16 cellular contexts compared by ENCODE assay signal in the genomic region with DNA sequence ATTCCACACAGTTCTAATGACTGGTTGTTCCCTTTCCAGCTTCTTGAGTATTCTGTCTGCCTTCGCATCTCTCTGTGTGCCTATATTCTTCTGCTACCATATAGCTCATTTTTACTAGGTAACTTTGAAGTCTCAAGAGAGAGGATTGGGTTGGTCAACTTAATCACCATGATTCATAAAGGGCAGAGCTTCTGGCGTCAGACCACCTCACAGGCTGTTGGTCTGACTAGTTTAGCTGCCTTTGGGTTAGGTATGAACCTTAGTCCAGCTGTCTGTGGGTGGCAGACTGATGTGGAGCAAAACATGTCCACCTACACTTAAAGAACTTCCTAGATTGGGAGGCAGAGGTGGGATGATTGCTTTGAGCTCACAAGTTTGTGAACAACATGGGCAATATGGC.
A peak's percentile ranks its signal among the peaks of the same experiment; 100 is the strongest.
DNase-seq lines count a peak whose midpoint lies in the region; ATAC-seq, FAIRE-seq and TF ChIP-seq lines count a peak whose summit lies in the region.
"Had no signal": no experiment of that assay in that cellular context is flagged by ENCODE, and none has a peak within 500 bp of the region (broad histone marks: within the 10 kb centered on the region; RNA-seq: fewer than 3 reads in every experiment).

No MANE protein-coding gene starts in this region.

- H3K9me3 ChIP-seq in mammary epithelial cell (replicated peaks; ENCODE audit: insufficient read depth, low read length) (no peaks in the 10 kb centered on the region), astrocyte (ENCODE audit: insufficient read depth, low read depth, low read length) (no peaks in the 10 kb centered on the region)

- H3K27ac Mint-ChIP-seq in MCF 10A (ENCODE audit: low read depth, unreplicated experiment) (no peak overlapping the region), astrocyte (ENCODE audit: unreplicated experiment) (no peak overlapping the region)

- H3K9ac ChIP-seq in mammary epithelial cell (ENCODE audit: insufficient read depth, low read length) (no peak overlapping the region), astrocyte (ENCODE audit: low read length) (no peak overlapping the region)

- CTCF ChIA-PET in mammary epithelial cell (lab: Charles Lee; ENCODE audit: low non-redundant PET) (interaction anchor here (0.6 kb wide), 1 partner anchor 9 kb away, joined by 5 read pairs; no protein-coding TSS in a partner anchor), MCF 10A (lab: Yijun Ruan, JAX) (interaction anchor here (0.8 to 1.5 kb wide), 4 partner anchors 27 to 317 kb away, joined by 3 to 10 read pairs (median 4); no protein-coding TSS in a partner anchor)

- FAIRE-seq in astrocyte (lab: Jason Lieb, UNC) = no peak
- FAIRE-seq: H1, RCC 7860 had no signal

- in situ Hi-C loops in mammary epithelial cell (cut with MboI; ENCODE audit: low sequenced_read_pairs in 2 of 2) = loop anchor here in 1 of 2 donors (10.0 kb wide), 1 partner anchor 335 kb away; no protein-coding TSS in a partner anchor

- DNase-seq in mammary epithelial cell = peak; percentile 84
- DNase-seq in MCF 10A (ENCODE audit: unreplicated experiment) = no peak
- peak; percentile 55 for DNase-seq in astrocyte (ENCODE audit: low read depth)
- peak in 1 of 2 donors; percentile 84 for DNase-seq in foreskin keratinocyte
- no peak for DNase-seq in cerebellar cortex (ENCODE audit: low spot score)
- no peak for DNase-seq in GM19240 (ENCODE audit: insufficient read length, low spot score)
- DNase-seq: NCI-H1417, NCI-H1930, NCI-H2171, SHP77 treated with DMSO at 0.1 percent for 48 hours had no signal

- H3K27me3 ChIP-seq in mammary epithelial cell (ENCODE audit: insufficient read depth, low read length) (no peaks in the 10 kb centered on the region), astrocyte (ENCODE audit: insufficient read depth, low read length) (no peaks in the 10 kb centered on the region), foreskin keratinocyte (no peaks in the 10 kb centered on the region)

- dilution Hi-C loops in mammary epithelial cell (cut with HindIII; ENCODE audit: low sequenced_read_pairs) = loop anchor here (5.0 kb wide), 2 partner anchors 83 to 132 kb away; no protein-coding TSS in a partner anchor

- no peaks in the 10 kb centered on the region for H3K27me3 Mint-ChIP-seq in MCF 10A (ENCODE audit: insufficient read depth, unreplicated experiment)
- no peaks in the 10 kb centered on the region for H3K27me3 Mint-ChIP-seq in astrocyte (ENCODE audit: low read depth, unreplicated experiment)

- no peak for TF ChIP-seq CTCF in mammary epithelial cell (conservative IDR thresholded peaks at IDR 0.05 in 1 of 2, IDR thresholded peaks at IDR 0.05 in 1 of 2; ENCODE audit: extremely low read depth in 1 of 2, insufficient read depth in 1 of 2, low read depth in 1 of 2, low read length in 2 of 2)
- TF ChIP-seq CTCF in MCF 10A (IDR thresholded peaks at IDR 0.05; ENCODE audit: unreplicated experiment) = no peak
- TF ChIP-seq CTCF in astrocyte (IDR thresholded peaks at IDR 0.05; ENCODE audit: insufficient read depth, low read depth, low read length) = no peak
- no peak for TF ChIP-seq CTCF in foreskin keratinocyte (conservative IDR thresholded peaks at IDR 0.05)

- H3K4me1 Mint-ChIP-seq in MCF 10A (ENCODE audit: insufficient read depth, unreplicated experiment) (peaks cover 8% of the 10 kb centered on the region), astrocyte (ENCODE audit: low read depth, unreplicated experiment) (peaks cover 6% of the 10 kb centered on the region)

- H3K4me2 ChIP-seq in mammary epithelial cell (ENCODE audit: insufficient read depth, low read depth, low read length) (no peak overlapping the region), astrocyte (ENCODE audit: low read length) (no peak overlapping the region)

- H3K36me3 ChIP-seq in mammary epithelial cell (ENCODE audit: insufficient read depth, low read length) = no peaks in the 10 kb centered on the region
- H3K36me3 ChIP-seq in astrocyte (ENCODE audit: insufficient read depth, low read length) = no peaks in the 10 kb centered on the region

- H3K36me3 Mint-ChIP-seq in MCF 10A (ENCODE audit: insufficient read depth, unreplicated experiment) (peaks cover 6% of the 10 kb centered on the region), astrocyte (ENCODE audit: low read depth, unreplicated experiment) (no peaks in the 10 kb centered on the region)

- H3K27ac ChIP-seq in mammary epithelial cell (ENCODE audit: insufficient read depth, low read depth, low read length) = peak overlapping the region; percentile 93
- no peak overlapping the region for H3K27ac ChIP-seq in astrocyte (ENCODE audit: low read depth, low read length)
- peak overlapping the region; percentile 89 for H3K27ac ChIP-seq in foreskin keratinocyte
- H3K27ac ChIP-seq: 22Rv1, C4-2B had no signal

- WGBS in mammary epithelial cell (ENCODE audit: low coverage, missing lambda C conversion rate) = 50% methylated on average over 2 of the region's 2 CpGs

- ATAC-seq in foreskin keratinocyte (no peak), GM21825 (IDR thresholded peaks at IDR 0.05; ENCODE audit: unreplicated experiment) (no peak), GM21526 (IDR thresholded peaks at IDR 0.05; ENCODE audit: low FRiP score, unreplicated experiment) (no peak)

- H3K4me1 ChIP-seq in mammary epithelial cell (ENCODE audit: insufficient read depth, low read length) (peaks cover 29% of the 10 kb centered on the region), astrocyte (ENCODE audit: insufficient read depth, low read length) (peaks cover 6% of the 10 kb centered on the region), foreskin keratinocyte (peaks cover 15% of the 10 kb centered on the region)

- intact Hi-C loops in mammary epithelial cell (cut with micrococcal nuclease) (no loop called here), MCF 10A (cut with micrococcal nuclease) (no loop called here)

- POLR2A ChIA-PET in MCF 10A (lab: Yijun Ruan, JAX) = interaction anchor here (0.6 to 1.6 kb wide), 10 partner anchors 11 to 344 kb away, joined by 3 to 11 read pairs (median 4); no protein-coding TSS in a partner anchor

- no peaks in the 10 kb centered on the region for H3K79me2 ChIP-seq in mammary epithelial cell (ENCODE audit: insufficient read depth, low read length)
- H3K79me2 ChIP-seq in astrocyte (ENCODE audit: insufficient read depth, low read length) = no peaks in the 10 kb centered on the region

- H4K20me1 ChIP-seq in mammary epithelial cell (ENCODE audit: insufficient read depth, low read length) = no peaks in the 10 kb centered on the region
- H4K20me1 ChIP-seq in astrocyte (ENCODE audit: insufficient read depth, low read length) = no peaks in the 10 kb centered on the region

- no peak overlapping the region for H3K4me3 ChIP-seq in mammary epithelial cell (replicated peaks in 1 of 3; ENCODE audit: insufficient read depth in 1 of 3, low read depth in 2 of 3, low read length in 3 of 3)
- H3K4me3 ChIP-seq in astrocyte (ENCODE audit: insufficient read depth, low read depth, low read length) = no peak overlapping the region

- peaks cover 6% of the 10 kb centered on the region for H3K9me3 Mint-ChIP-seq in MCF 10A (ENCODE audit: unreplicated experiment)
- H3K9me3 Mint-ChIP-seq in astrocyte (ENCODE audit: unreplicated experiment) = no peaks in the 10 kb centered on the region

- H3K4me3 Mint-ChIP-seq in MCF 10A (ENCODE audit: unreplicated experiment) = no peak overlapping the region
- no peak overlapping the region for H3K4me3 Mint-ChIP-seq in astrocyte (ENCODE audit: unreplicated experiment)

- H2AFZ ChIP-seq in mammary epithelial cell (ENCODE audit: low read depth, low read length) (peak overlapping the region; percentile 22), astrocyte (ENCODE audit: low read depth, low read length) (no peak overlapping the region)

- BruUV-seq in mammary epithelial cell (replicated peaks; lab: Mats Ljungman, UMichigan) (no TSS peak), MCF 10A (replicated peaks; lab: Mats Ljungman, UMichigan) (no TSS peak)

Comparison
In these comparisons a context has a peak if more than half of its experiments do, and no peak if none do; other contexts are left out.
1. DNase-seq: peak in mammary epithelial cell (single experiment) and astrocyte (single experiment); none in MCF 10A (single experiment), cerebellar cortex (single experiment) and GM19240 (single experiment).